In the genomic region with DNA sequence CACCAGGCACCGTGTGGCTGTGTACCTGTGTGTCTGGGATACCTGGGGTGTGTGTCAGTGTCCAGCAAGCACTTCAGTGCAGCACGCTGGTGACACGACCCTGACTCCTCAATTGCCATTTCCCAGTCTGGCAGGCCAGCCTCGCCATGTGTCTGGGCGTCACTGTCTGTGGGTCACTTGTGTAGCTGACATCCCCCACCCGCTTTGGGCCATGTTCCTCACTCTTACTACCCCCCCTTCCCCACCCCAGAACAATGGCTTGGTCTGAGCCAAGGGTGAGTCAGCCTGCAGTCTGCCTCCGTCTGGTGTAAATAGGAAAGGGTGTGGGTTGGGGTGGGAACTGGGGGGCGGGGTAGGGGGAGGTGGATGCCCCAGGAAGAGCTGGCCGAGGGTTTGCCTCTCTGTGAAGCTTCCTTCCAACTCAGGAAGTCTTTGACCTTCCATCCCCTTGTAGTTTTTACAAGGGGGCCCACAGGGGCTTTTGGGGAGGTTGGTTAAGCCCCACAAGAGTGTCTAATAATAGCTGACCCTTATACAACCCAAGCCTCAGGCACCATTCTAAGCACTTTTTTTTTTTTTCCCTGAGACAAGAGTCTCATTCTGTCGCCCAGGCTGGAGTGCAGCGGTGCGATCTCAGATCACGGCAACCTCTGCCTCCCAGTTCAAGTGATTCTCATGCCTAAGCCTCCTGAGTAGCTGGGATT, we compare ENCODE assay signal across 13 cellular contexts. TPM values are rescaled to one million over a fixed set of nuclear protein-coding genes. Genes with fewer than 3 reads are reported as not detected.
A peak's percentile ranks its signal among the peaks of the same experiment; 100 is the strongest.
DNase-seq lines count a peak whose midpoint lies in the region; ATAC-seq, FAIRE-seq and TF ChIP-seq lines count a peak whose summit lies in the region.
"Had no signal": no experiment of that assay in that cellular context is flagged by ENCODE, and none has a peak within 500 bp of the region (broad histone marks: within the 10 kb centered on the region; RNA-seq: fewer than 3 reads in every experiment).

No MANE protein-coding gene starts in this region.

- no peak overlapping the region for H3K4me3 ChIP-seq in left ventricle myocardium inferior

- TF ChIP-seq CTCF in left ventricle myocardium inferior (IDR thresholded peaks at IDR 0.05; ENCODE audit: borderline replicate concordance), result no peak

- H3K27ac ChIP-seq in left ventricle myocardium inferior (replicated peaks), result peak overlapping the region; percentile 86

- ATAC-seq in T-helper 17 cell (no peak), GM19328 (IDR thresholded peaks at IDR 0.05; ENCODE audit: unreplicated experiment) (no peak), HG03469 (IDR thresholded peaks at IDR 0.05; ENCODE audit: unreplicated experiment) (no peak)
- ATAC-seq: stimulated activated naive CD8-positive, alpha-beta T cell treated with anti-CD3 and anti-CD28 coated beads, Interleukin-15, amount 100 ng/mL, for 72 hours had no signal

- H3K27ac Mint-ChIP-seq in T-helper 17 cell, result no peak overlapping the region
- H3K27ac Mint-ChIP-seq: CD4-positive, alpha-beta memory T cell; stimulated activated naive CD8-positive, alpha-beta T cell treated with anti-CD3 and anti-CD28 coated beads, Interleukin-15, amount 100 ng/mL, for 72 hours had no signal

- no peak for TF ChIP-seq POLR2A in H54 (IDR thresholded peaks at IDR 0.05; ENCODE audit: low read depth, low read length)

- H3K9me3 ChIP-seq in left ventricle myocardium inferior (replicated peaks) (no peaks in the 10 kb centered on the region), T-helper 17 cell (ENCODE audit: control insufficient read depth, low read length, poor library complexity, severe bottlenecking) (no peaks in the 10 kb centered on the region)

- H3K27me3 Mint-ChIP-seq in T-helper 17 cell, result peaks cover 51% of the 10 kb centered on the region

- H3K4me3 Mint-ChIP-seq in T-helper 17 cell, result no peak overlapping the region
- H3K4me3 Mint-ChIP-seq: CD4-positive, alpha-beta memory T cell; stimulated activated naive CD8-positive, alpha-beta T cell treated with anti-CD3 and anti-CD28 coated beads, Interleukin-15, amount 100 ng/mL, for 72 hours had no signal

- peaks cover 6% of the 10 kb centered on the region for H3K4me1 Mint-ChIP-seq in T-helper 17 cell

- H3K36me3 Mint-ChIP-seq in T-helper 17 cell (ENCODE audit: low read depth), result peaks cover 13% of the 10 kb centered on the region
- H3K36me3 Mint-ChIP-seq: CD4-positive, alpha-beta memory T cell had no signal

- intact Hi-C loops in left ventricle myocardium inferior (cut with micrococcal nuclease), result no loop called here
- intact Hi-C loops in posterior cingulate gyrus (cut with DNase I), result loop anchor here (10.0 kb wide), 2 partner anchors 51 to 59 kb away; a partner anchor contains a TSS

- no peaks in the 10 kb centered on the region for H3K36me3 ChIP-seq in left ventricle myocardium inferior

- peak; percentile 58 for DNase-seq in H54 (ENCODE audit: insufficient read length, low spot score)
- peak; percentile 93 for DNase-seq in astrocyte of the hippocampus (ENCODE audit: low read depth, low spot score)
- peak; percentile 63 for DNase-seq in left ventricle myocardium inferior
- DNase-seq in posterior cingulate gyrus, result peak in 9 of 10 donors; percentile 63 to 95 (median 80)
- no peak for DNase-seq in activated CD4-positive, alpha-beta T cell treated with anti-CD3 and anti-CD28 coated beads for 1 hour
- no peak for DNase-seq in T-helper 17 cell
- DNase-seq: CD4-positive, alpha-beta memory T cell; NCI-H1417; stimulated activated naive CD8-positive, alpha-beta T cell treated with anti-CD3 and anti-CD28 coated beads, Interleukin-15, amount 100 ng/mL, for 72 hours had no signal

- H3K27me3 ChIP-seq in left ventricle myocardium inferior (ENCODE audit: low read depth), result peaks cover 79% of the 10 kb centered on the region

- H3K4me1 ChIP-seq in left ventricle myocardium inferior, result peaks cover 72% of the 10 kb centered on the region

- FAIRE-seq in H54 (lab: Jason Lieb, UNC), result no peak
- FAIRE-seq: colon, islet of Langerhans had no signal

RNA-seq across cellular contexts. Expression of a gene that starts 17.6 kb away (rescaled TPM):
- total RNA-seq in left ventricle myocardium inferior, result 5.0 TPM
- not detected for total RNA-seq in T-helper 17 cell
- total RNA-seq: CD4-positive, alpha-beta memory T cell had no signal

RNA-seq across cellular contexts. Expression of a gene that starts 39.2 kb away (rescaled TPM):
- 8.7 TPM for total RNA-seq in left ventricle myocardium inferior
- total RNA-seq in T-helper 17 cell, result 10 to 100 TPM; 13.5 to 15.6 TPM

RNA-seq across cellular contexts. Expression of a gene that starts 41.5 kb away (rescaled TPM):
- total RNA-seq in left ventricle myocardium inferior (not detected), T-helper 17 cell (not detected)
- total RNA-seq: CD4-positive, alpha-beta memory T cell had no signal

RNA-seq across cellular contexts. Expression of a gene that starts 53.6 kb away (rescaled TPM):
- total RNA-seq in left ventricle myocardium inferior, result 16.2 TPM
- total RNA-seq in T-helper 17 cell, result 1 to 10 TPM; 7.1 to 7.5 TPM

Comparison
In these comparisons a context has a peak if more than half of its experiments do, and no peak if none do; other contexts are left out.
1. DNase-seq: peak in H54 (single experiment), astrocyte of the hippocampus (single experiment), left ventricle myocardium inferior (single experiment) and posterior cingulate gyrus (9 of 10); none in activated CD4-positive, alpha-beta T cell treated with anti-CD3 and anti-CD28 coated beads for 1 hour (single experiment) and T-helper 17 cell (0 of 3).